In genomic region chr19:46785054-46785979, GRCh38 we compare ENCODE assay signal across 8 cellular contexts. TPM values are rescaled to one million over a fixed set of nuclear protein-coding genes. Genes with fewer than 3 reads are reported as not detected.
A peak's percentile ranks its signal among the peaks of the same experiment; 100 is the strongest.
DNase-seq lines count a peak whose midpoint lies in the region; ATAC-seq and TF ChIP-seq lines count a peak whose summit lies in the region.

No MANE protein-coding gene starts in this region.

- peaks cover 46% of the 10 kb centered on the region for H3K4me1 Mint-ChIP-seq in activated CD4-positive, alpha-beta T cell treated with anti-CD3 and anti-CD28 coated beads, Interleukin-2, amount 10 ng/mL, durations not matched to agents 24 days and 14 days
- peaks cover 34% of the 10 kb centered on the region for H3K4me1 Mint-ChIP-seq in activated CD8-positive, alpha-beta T cell treated with anti-CD3 and anti-CD28 coated beads for 36 hours (ENCODE audit: low read depth)

- CTCF ChIA-PET in activated CD8-positive, alpha-beta T cell treated with anti-CD3 and anti-CD28 coated beads for 36 hours (lab: Charles Lee): interaction anchor here (0.9 to 3.7 kb wide), 12 partner anchors 13 to 346 kb away, joined by 3 to 30 read pairs (median 6); no protein-coding TSS in a partner anchor

- no peak for ATAC-seq in activated CD8-positive, alpha-beta T cell treated with anti-CD3 and anti-CD28 coated beads for 36 hours
- no peak for ATAC-seq in GM21717 (IDR thresholded peaks at IDR 0.05; ENCODE audit: unreplicated experiment)

- H3K27me3 Mint-ChIP-seq in activated CD4-positive, alpha-beta T cell treated with anti-CD3 and anti-CD28 coated beads, Interleukin-2, amount 10 ng/mL, durations not matched to agents 24 days and 14 days: no peaks in the 10 kb centered on the region
- H3K27me3 Mint-ChIP-seq in activated CD8-positive, alpha-beta T cell treated with anti-CD3 and anti-CD28 coated beads for 36 hours: no peaks in the 10 kb centered on the region

- H3K27me3 ChIP-seq in iPS-18a (ENCODE audit: control insufficient read depth, insufficient read depth, low read length): peaks cover 3% of the 10 kb centered on the region
- H3K27me3 ChIP-seq in testis: no peaks in the 10 kb centered on the region

- H3K4me1 ChIP-seq in iPS-18a (ENCODE audit: control insufficient read depth, low read depth, low read length) (peaks cover 12% of the 10 kb centered on the region), testis (peaks cover 31% of the 10 kb centered on the region)

- H3K36me3 ChIP-seq in iPS-18a (ENCODE audit: control insufficient read depth, low read depth, low read length) (peaks cover 39% of the 10 kb centered on the region), testis (ENCODE audit: low read depth, missing control alignments) (no peaks in the 10 kb centered on the region)

- H3K4me3 ChIP-seq in iPS-18a (ENCODE audit: low read length) (peak overlapping the region; percentile 85), testis (no peak overlapping the region)

- H3K9me3 ChIP-seq in iPS-18a (ENCODE audit: control insufficient read depth, low read depth, low read length): no peaks in the 10 kb centered on the region
- no peaks in the 10 kb centered on the region for H3K9me3 ChIP-seq in testis

- peak; percentile 62 for DNase-seq in activated CD4-positive, alpha-beta T cell treated with anti-CD3 and anti-CD28 coated beads, Interleukin-2, amount 10 ng/mL, durations not matched to agents 24 days and 14 days
- no peak for DNase-seq in activated CD4-positive, alpha-beta T cell treated with anti-CD3 and anti-CD28 coated beads for 48 hours
- no peak for DNase-seq in activated CD8-positive, alpha-beta T cell treated with anti-CD3 and anti-CD28 coated beads for 36 hours
- DNase-seq in testis: no peak
- no peak for DNase-seq in NCI-H69 (lab: John Stamatoyannopoulos, UW)
- no peak for DNase-seq in stimulated activated CD4-positive, alpha-beta T cell treated with anti-CD3 and anti-CD28 coated beads, Interleukin-12 subunit alpha, Interleukin-12 subunit beta, amount 100 ng/mL, for 4 hours

- peaks cover 62% of the 10 kb centered on the region for H3K36me3 Mint-ChIP-seq in activated CD4-positive, alpha-beta T cell treated with anti-CD3 and anti-CD28 coated beads, Interleukin-2, amount 10 ng/mL, durations not matched to agents 24 days and 14 days (ENCODE audit: low read depth)
- peaks cover 65% of the 10 kb centered on the region for H3K36me3 Mint-ChIP-seq in activated CD8-positive, alpha-beta T cell treated with anti-CD3 and anti-CD28 coated beads for 36 hours (ENCODE audit: low read depth)

- peak overlapping the region; percentile 98 for H3K9ac ChIP-seq in iPS-18a (ENCODE audit: low read length)

- no peak for TF ChIP-seq CTCF in activated CD8-positive, alpha-beta T cell treated with anti-CD3 and anti-CD28 coated beads for 36 hours (IDR thresholded peaks at IDR 0.05)
- TF ChIP-seq CTCF in testis (IDR thresholded peaks at IDR 0.05): no peak

- intact Hi-C loops in activated CD4-positive, alpha-beta T cell treated with anti-CD3 and anti-CD28 coated beads, Interleukin-2, amount 10 ng/mL, durations not matched to agents 24 days and 14 days (cut with micrococcal nuclease): loop anchor here (5.0 to 10.0 kb wide), 3 partner anchors 169 to 489 kb away; partner anchors contain the start of genes INAFM1 and ZC3H4
- intact Hi-C loops in activated CD8-positive, alpha-beta T cell treated with anti-CD3 and anti-CD28 coated beads for 36 hours (cut with micrococcal nuclease): loop anchor here (10.0 kb wide), 1 partner anchor 59 kb away; no protein-coding TSS in a partner anchor
- intact Hi-C loops in testis (cut with DNase I; ENCODE audit: low total_unique reads): no loop called here

- peak overlapping the region; percentile 87 for H3K27ac ChIP-seq in iPS-18a (ENCODE audit: low read length)
- H3K27ac ChIP-seq in testis: peak overlapping the region; percentile 29 to 83

- 80 to 82% methylated on average over 18 to 19 of the region's 19 CpGs for WGBS in testis, 2 donors

- H3K27ac Mint-ChIP-seq in activated CD4-positive, alpha-beta T cell treated with anti-CD3 and anti-CD28 coated beads, Interleukin-2, amount 10 ng/mL, durations not matched to agents 24 days and 14 days: peak overlapping the region; percentile 93
- H3K27ac Mint-ChIP-seq in activated CD8-positive, alpha-beta T cell treated with anti-CD3 and anti-CD28 coated beads for 36 hours: peak overlapping the region; percentile 98

- peak overlapping the region; percentile 94 for H3K4me3 Mint-ChIP-seq in activated CD4-positive, alpha-beta T cell treated with anti-CD3 and anti-CD28 coated beads, Interleukin-2, amount 10 ng/mL, durations not matched to agents 24 days and 14 days
- peak overlapping the region; percentile 98 for H3K4me3 Mint-ChIP-seq in activated CD8-positive, alpha-beta T cell treated with anti-CD3 and anti-CD28 coated beads for 36 hours

- H3K9me3 Mint-ChIP-seq in activated CD4-positive, alpha-beta T cell treated with anti-CD3 and anti-CD28 coated beads, Interleukin-2, amount 10 ng/mL, durations not matched to agents 24 days and 14 days: no peaks in the 10 kb centered on the region
- peaks cover 2% of the 10 kb centered on the region for H3K9me3 Mint-ChIP-seq in activated CD8-positive, alpha-beta T cell treated with anti-CD3 and anti-CD28 coated beads for 36 hours

- POLR2A ChIA-PET in activated CD8-positive, alpha-beta T cell treated with anti-CD3 and anti-CD28 coated beads for 36 hours (lab: Charles Lee): interaction anchor here (1.2 to 5.6 kb wide), 11 partner anchors 9 to 71 kb away, joined by 3 to 47 read pairs (median 5); no protein-coding TSS in a partner anchor

- TF ChIP-seq POLR2A in testis (IDR thresholded peaks at IDR 0.05): no peak

RNA-seq across cellular contexts. Expression of gene SLC1A5, which starts 3.1 kb away (rescaled TPM):
- total RNA-seq in activated CD4-positive, alpha-beta T cell treated with anti-CD3 and anti-CD28 coated beads, Interleukin-2, amount 10 ng/mL, durations not matched to agents 24 days and 14 days: 220 and 224 TPM in 2 replicates
- 100 to 1,000 TPM; 235 TPM for total RNA-seq in activated CD8-positive, alpha-beta T cell treated with anti-CD3 and anti-CD28 coated beads for 36 hours
- total RNA-seq in testis: 10 to 100 TPM; 58.1 to 69.9 TPM
- polyA plus RNA-seq in testis (ENCODE audit: insufficient read depth, low read depth, low replicate concordance): 91.0 TPM

RNA-seq across cellular contexts. Expression of gene STRN4, which starts 39.1 kb away (rescaled TPM):
- 101 and 107 TPM in 2 replicates for total RNA-seq in activated CD4-positive, alpha-beta T cell treated with anti-CD3 and anti-CD28 coated beads, Interleukin-2, amount 10 ng/mL, durations not matched to agents 24 days and 14 days
- 10 to 100 TPM; 52.5 to 63.5 TPM for total RNA-seq in activated CD8-positive, alpha-beta T cell treated with anti-CD3 and anti-CD28 coated beads for 36 hours
- total RNA-seq in testis: 100 to 1,000 TPM; 229 to 308 TPM
- 213 TPM for polyA plus RNA-seq in testis (ENCODE audit: insufficient read depth, low read depth, low replicate concordance)

RNA-seq across cellular contexts. Expression of gene FKRP, which starts 39.5 kb away (rescaled TPM):
- total RNA-seq in activated CD4-positive, alpha-beta T cell treated with anti-CD3 and anti-CD28 coated beads, Interleukin-2, amount 10 ng/mL, durations not matched to agents 24 days and 14 days: 20.8 and 21.4 TPM in 2 replicates
- total RNA-seq in activated CD8-positive, alpha-beta T cell treated with anti-CD3 and anti-CD28 coated beads for 36 hours: 10 to 100 TPM in 1 of 2 experiments, 1 to 10 TPM in 1; 7.7 to 10.1 TPM
- 10 to 100 TPM; 33.0 to 37.2 TPM for total RNA-seq in testis
- 22.9 TPM for polyA plus RNA-seq in testis (ENCODE audit: insufficient read depth, low read depth, low replicate concordance)
